Comparison of ENCODE assay signal across 1 cellular context in genomic region chr3:186176382-186176990, GRCh38.
A peak's percentile ranks its signal among the peaks of the same experiment; 100 is the strongest.
TF ChIP-seq lines count a peak whose summit lies in the region.

No MANE protein-coding gene starts in this region.

TF ChIP-seq in HepG2, 621 proteins besides CTCF, POLR2A, EP300 and RAD21 (continued from another document):
- TF ChIP-seq ZNF687 (CRISPR knock-in tag; IDR thresholded peaks at IDR 0.05) (0 out of 2 replicates have a peak, but pooled peaks have one; percentile 20), SNRNP70 (IDR thresholded peaks at IDR 0.05; ENCODE audit: low read depth, low read length) (no peak), ZKSCAN8 (CRISPR knock-in tag; IDR thresholded peaks at IDR 0.05; ENCODE audit: borderline replicate concordance) (no peak), ZBTB33 (CRISPR knock-in tag; IDR thresholded peaks at IDR 0.05) (no peak), ZNF572 (CRISPR knock-in tag; IDR thresholded peaks at IDR 0.05) (no peak), ZNF136 (CRISPR knock-in tag; IDR thresholded peaks at IDR 0.05; ENCODE audit: low read depth) (no peak), NFATC3 (CRISPR knock-in tag; IDR thresholded peaks at IDR 0.05) (no peak), CBX1 (IDR thresholded peaks at IDR 0.05; ENCODE audit: low read depth) (no peak), KDM5A (IDR thresholded peaks at IDR 0.05; ENCODE audit: borderline replicate concordance, low read length) (no peak), SIX1 (CRISPR knock-in tag; IDR thresholded peaks at IDR 0.05; ENCODE audit: borderline replicate concordance) (no peak), ZSCAN12 (CRISPR knock-in tag; IDR thresholded peaks at IDR 0.05) (no peak), ZNF232 (CRISPR knock-in tag; IDR thresholded peaks at IDR 0.05; ENCODE audit: borderline replicate concordance) (no peak), RBM39 (IDR thresholded peaks at IDR 0.05; ENCODE audit: low read depth, low read length, poor library complexity, severe bottlenecking) (no peak), ZNF670 (CRISPR knock-in tag; IDR thresholded peaks at IDR 0.05; ENCODE audit: borderline replicate concordance) (no peak), TGIF2 (CRISPR knock-in tag; IDR thresholded peaks at IDR 0.05) (no peak), ZNF251 (CRISPR knock-in tag; IDR thresholded peaks at IDR 0.05) (no peak), ZNF615 (CRISPR knock-in tag; IDR thresholded peaks at IDR 0.05; ENCODE audit: borderline replicate concordance) (no peak), ZNF678 (CRISPR knock-in tag; IDR thresholded peaks at IDR 0.05) (no peak), RERE (CRISPR knock-in tag; IDR thresholded peaks at IDR 0.05; ENCODE audit: low read depth) (no peak), PCBP2 (optimal IDR thresholded peaks at IDR 0.05; ENCODE audit: low read depth, low read length, poor library complexity, severe bottlenecking) (no peak), NR2F6 (IDR thresholded peaks at IDR 0.05) (no peak), NR2F6 (CRISPR knock-in tag; IDR thresholded peaks at IDR 0.05) (0 out of 2 replicates have a peak, but pooled peaks have one; percentile 19), ZNF543 (CRISPR knock-in tag; IDR thresholded peaks at IDR 0.05) (no peak), MAFK (conservative IDR thresholded peaks at IDR 0.05 in 1 of 2, IDR thresholded peaks at IDR 0.05 in 1 of 2; ENCODE audit: low read length in 2 of 2) (no peak), TEAD3 (CRISPR knock-in tag; optimal IDR thresholded peaks at IDR 0.05; ENCODE audit: borderline replicate concordance) (peak; percentile 13), ZNF496 (CRISPR knock-in tag; IDR thresholded peaks at IDR 0.05; ENCODE audit: insufficient replicate concordance) (no peak), ZNF629 (CRISPR knock-in tag; conservative IDR thresholded peaks at IDR 0.05) (no peak), HOXD1 (CRISPR knock-in tag; IDR thresholded peaks at IDR 0.05) (no peak), TCF7 (IDR thresholded peaks at IDR 0.05; ENCODE audit: low read depth) (peak; percentile 26; the same call in 1 of the 2 replicates), SALL1 (CRISPR knock-in tag; IDR thresholded peaks at IDR 0.05) (no peak), KAT7 (CRISPR knock-in tag; IDR thresholded peaks at IDR 0.05; ENCODE audit: borderline replicate concordance) (no peak), RXRB (CRISPR knock-in tag; IDR thresholded peaks at IDR 0.05; ENCODE audit: borderline replicate concordance) (no peak), NR3C1 (CRISPR knock-in tag; IDR thresholded peaks at IDR 0.05) (no peak), HNF4A (CRISPR knock-in tag; IDR thresholded peaks at IDR 0.05) (peak; percentile 35), ATF2 (CRISPR knock-in tag; IDR thresholded peaks at IDR 0.05) (no peak)
TF ChIP-seq in HepG2: peak in this region for 5.
